Comparison of ENCODE assay signal across 8 cellular contexts in the genomic region with DNA sequence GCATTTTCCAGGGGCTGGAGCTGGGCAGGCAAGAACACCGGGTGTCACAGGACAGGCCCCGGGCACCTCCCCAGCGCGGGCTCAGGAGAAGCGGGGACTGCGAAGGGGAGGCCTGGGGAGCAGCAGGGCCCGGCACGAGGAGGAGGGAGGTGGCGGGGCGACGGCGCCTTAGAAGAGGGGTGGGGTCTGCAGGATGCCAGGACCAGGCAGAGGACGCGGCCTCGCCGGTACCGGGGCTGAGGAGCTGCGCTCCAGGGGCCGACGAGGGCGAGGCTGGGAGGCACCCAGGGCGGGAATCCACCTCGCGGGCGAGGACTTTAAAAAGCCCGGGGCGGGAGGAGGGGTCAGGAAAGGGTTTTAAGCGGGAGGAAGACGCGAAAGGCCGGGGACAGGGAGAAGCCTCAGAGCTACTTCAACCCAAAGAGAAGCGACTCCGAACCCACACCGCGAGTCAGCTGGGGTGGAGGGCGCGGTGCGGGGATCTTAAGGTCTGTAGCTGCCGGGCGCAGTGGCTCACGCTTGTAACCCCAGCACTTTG. TPM values are rescaled to one million over a fixed set of nuclear protein-coding genes. Genes with fewer than 3 reads are reported as not detected.
DNase-seq lines count a peak whose midpoint lies in the region; ATAC-seq, FAIRE-seq and TF ChIP-seq lines count a peak whose summit lies in the region.

No MANE protein-coding gene starts in this region.

- intact Hi-C loops in breast epithelium (cut with DNase I; ENCODE audit: low total_unique reads): no loop called here
- intact Hi-C loops in MCF 10A (cut with micrococcal nuclease): no loop called here

- peak; percentile 51 for ATAC-seq in stimulated activated memory B cell treated with anti-CD40 and anti-IgM and Interleukin-4, amounts not matched to agents 10 μg/mL and 1 μg/mL and 100 μg/mL, for 72 hours

- H3K9me3 Mint-ChIP-seq in MCF 10A (ENCODE audit: unreplicated experiment) (peaks cover 36% of the 10 kb centered on the region), endothelial cell (ENCODE audit: unreplicated experiment) (peaks cover 4% of the 10 kb centered on the region), mesothelial cell of epicardium (peaks cover 12% of the 10 kb centered on the region)
- H3K9me3 Mint-ChIP-seq in activated CD4-positive, alpha-beta T cell treated with anti-CD3 and anti-CD28 coated beads, Interleukin-2, amount 10 ng/mL, durations not matched to agents 7 days and 5 days: peaks cover 48% of the 10 kb centered on the region
- peaks cover 28% of the 10 kb centered on the region for H3K9me3 Mint-ChIP-seq in stimulated activated memory B cell treated with anti-CD40 and anti-IgM and Interleukin-4, amounts not matched to agents 10 μg/mL and 1 μg/mL and 100 μg/mL, for 72 hours

- H3K9me3 ChIP-seq in breast epithelium: peaks cover 18 to 25% of the 10 kb centered on the region in 2 donors

- CTCF ChIA-PET in MCF 10A (lab: Yijun Ruan, JAX): no interaction called here
- CTCF ChIA-PET in activated CD4-positive, alpha-beta T cell treated with anti-CD3 and anti-CD28 coated beads, Interleukin-2, amount 10 ng/mL, durations not matched to agents 7 days and 5 days (lab: Charles Lee): interaction anchor here (1.0 kb wide), 1 partner anchor 164 kb away, joined by 3 read pairs; no protein-coding TSS in a partner anchor

- H3K4me3 Mint-ChIP-seq in MCF 10A (ENCODE audit: unreplicated experiment) (no peak overlapping the region), endothelial cell (ENCODE audit: unreplicated experiment) (peak overlapping the region; percentile 90), mesothelial cell of epicardium (peak overlapping the region; percentile 72)
- peak overlapping the region; percentile 81 for H3K4me3 Mint-ChIP-seq in activated CD4-positive, alpha-beta T cell treated with anti-CD3 and anti-CD28 coated beads, Interleukin-2, amount 10 ng/mL, durations not matched to agents 7 days and 5 days
- H3K4me3 Mint-ChIP-seq in stimulated activated memory B cell treated with anti-CD40 and anti-IgM and Interleukin-4, amounts not matched to agents 10 μg/mL and 1 μg/mL and 100 μg/mL, for 72 hours: peak overlapping the region; percentile 94

- POLR2A ChIA-PET in MCF 10A (lab: Yijun Ruan, JAX): no interaction called here
- POLR2A ChIA-PET in activated CD4-positive, alpha-beta T cell treated with anti-CD3 and anti-CD28 coated beads, Interleukin-2, amount 10 ng/mL, durations not matched to agents 7 days and 5 days (lab: Charles Lee): no interaction called here

- no TSS peak for BruUV-seq in MCF 10A (replicated peaks; lab: Mats Ljungman, UMichigan)

- peak; percentile 18 to 52 for DNase-seq in breast epithelium (ENCODE audit: low spot score in 2 of 2)
- no peak for DNase-seq in MCF 10A (ENCODE audit: unreplicated experiment)
- DNase-seq in activated CD4-positive, alpha-beta T cell treated with anti-CD3 and anti-CD28 coated beads, Interleukin-2, amount 10 ng/mL, durations not matched to agents 7 days and 5 days: peak; percentile 40
- DNase-seq in endothelial cell (ENCODE audit: low spot score): peak; percentile 42
- peak; percentile 22 to 62 for DNase-seq in mesothelial cell of epicardium (ENCODE audit: low spot score in 2 of 2, unreplicated experiment in 2 of 2)
- DNase-seq in frontal cortex (ENCODE audit: low spot score in 2 of 2): no peak
- DNase-seq in cortex of kidney (lab: John Stamatoyannopoulos, UW): no peak

- no peak overlapping the region for H3K27ac Mint-ChIP-seq in MCF 10A (ENCODE audit: low read depth, unreplicated experiment)
- H3K27ac Mint-ChIP-seq in activated CD4-positive, alpha-beta T cell treated with anti-CD3 and anti-CD28 coated beads, Interleukin-2, amount 10 ng/mL, durations not matched to agents 7 days and 5 days: peak overlapping the region; percentile 90
- H3K27ac Mint-ChIP-seq in endothelial cell (ENCODE audit: unreplicated experiment): no peak overlapping the region
- peak overlapping the region; percentile 67 for H3K27ac Mint-ChIP-seq in mesothelial cell of epicardium
- H3K27ac Mint-ChIP-seq in stimulated activated memory B cell treated with anti-CD40 and anti-IgM and Interleukin-4, amounts not matched to agents 10 μg/mL and 1 μg/mL and 100 μg/mL, for 72 hours: peak overlapping the region; percentile 30

- H3K27ac ChIP-seq in breast epithelium: peak overlapping the region; percentile 68 to 73

- H3K4me1 ChIP-seq in breast epithelium: no peaks in the 10 kb centered on the region

- H3K36me3 ChIP-seq in breast epithelium: no peaks in the 10 kb centered on the region

- H3K27me3 ChIP-seq in breast epithelium: no peaks in the 10 kb centered on the region

- TF ChIP-seq CTCF in breast epithelium (IDR thresholded peaks at IDR 0.05) (no peak), MCF 10A (IDR thresholded peaks at IDR 0.05; ENCODE audit: unreplicated experiment) (no peak), endothelial cell (IDR thresholded peaks at IDR 0.05; ENCODE audit: unreplicated experiment) (no peak), mesothelial cell of epicardium (IDR thresholded peaks at IDR 0.05; ENCODE audit: unreplicated experiment) (no peak)

- FAIRE-seq in frontal cortex (lab: Jason Lieb, UNC): no peak

- H3K36me3 Mint-ChIP-seq in MCF 10A (ENCODE audit: insufficient read depth, unreplicated experiment) (no peaks in the 10 kb centered on the region), endothelial cell (ENCODE audit: low read depth, unreplicated experiment) (peaks cover 27% of the 10 kb centered on the region), mesothelial cell of epicardium (peaks cover 23% of the 10 kb centered on the region)
- H3K36me3 Mint-ChIP-seq in activated CD4-positive, alpha-beta T cell treated with anti-CD3 and anti-CD28 coated beads, Interleukin-2, amount 10 ng/mL, durations not matched to agents 7 days and 5 days (ENCODE audit: low read depth): peaks cover 44% of the 10 kb centered on the region
- H3K36me3 Mint-ChIP-seq in stimulated activated memory B cell treated with anti-CD40 and anti-IgM and Interleukin-4, amounts not matched to agents 10 μg/mL and 1 μg/mL and 100 μg/mL, for 72 hours: peaks cover 55% of the 10 kb centered on the region

- H3K27me3 Mint-ChIP-seq in MCF 10A (ENCODE audit: insufficient read depth, unreplicated experiment): no peaks in the 10 kb centered on the region
- no peaks in the 10 kb centered on the region for H3K27me3 Mint-ChIP-seq in activated CD4-positive, alpha-beta T cell treated with anti-CD3 and anti-CD28 coated beads, Interleukin-2, amount 10 ng/mL, durations not matched to agents 7 days and 5 days
- peaks cover 14% of the 10 kb centered on the region for H3K27me3 Mint-ChIP-seq in endothelial cell (ENCODE audit: unreplicated experiment)
- no peaks in the 10 kb centered on the region for H3K27me3 Mint-ChIP-seq in mesothelial cell of epicardium (ENCODE audit: low read depth)
- H3K27me3 Mint-ChIP-seq in stimulated activated memory B cell treated with anti-CD40 and anti-IgM and Interleukin-4, amounts not matched to agents 10 μg/mL and 1 μg/mL and 100 μg/mL, for 72 hours: no peaks in the 10 kb centered on the region

- peak overlapping the region; percentile 56 to 76 (median 64) for H3K4me3 ChIP-seq in breast epithelium

- no peak for TF ChIP-seq POLR2A in breast epithelium (IDR thresholded peaks at IDR 0.05)

- no peaks in the 10 kb centered on the region for H3K4me1 Mint-ChIP-seq in MCF 10A (ENCODE audit: insufficient read depth, unreplicated experiment)
- H3K4me1 Mint-ChIP-seq in activated CD4-positive, alpha-beta T cell treated with anti-CD3 and anti-CD28 coated beads, Interleukin-2, amount 10 ng/mL, durations not matched to agents 7 days and 5 days: peaks cover 23% of the 10 kb centered on the region
- H3K4me1 Mint-ChIP-seq in endothelial cell (ENCODE audit: unreplicated experiment): peaks cover 23% of the 10 kb centered on the region
- peaks cover 15% of the 10 kb centered on the region for H3K4me1 Mint-ChIP-seq in mesothelial cell of epicardium
- H3K4me1 Mint-ChIP-seq in stimulated activated memory B cell treated with anti-CD40 and anti-IgM and Interleukin-4, amounts not matched to agents 10 μg/mL and 1 μg/mL and 100 μg/mL, for 72 hours: peaks cover 24% of the 10 kb centered on the region

RNA-seq across cellular contexts. Expression of gene ZNF347, which starts 0.7 kb away (rescaled TPM):
- 10 to 100 TPM in 2 of 3 donors, 1 to 10 TPM in 1; 6.9 to 19.2 (median 13.4) TPM for total RNA-seq in breast epithelium
- total RNA-seq in MCF 10A (2022): not detected in 2 replicates
- 10 to 100 TPM; 11.7 to 12.3 TPM for total RNA-seq in activated CD4-positive, alpha-beta T cell treated with anti-CD3 and anti-CD28 coated beads, Interleukin-2, amount 10 ng/mL, durations not matched to agents 7 days and 5 days
- total RNA-seq in endothelial cell (ENCODE audit: unreplicated experiment): 14.9 TPM
- 12.1 to 15.6 TPM (median 14.8 TPM) in 3 replicates for total RNA-seq in mesothelial cell of epicardium
- total RNA-seq in frontal cortex: 24.5 TPM

RNA-seq across cellular contexts. Expression of gene ZNF415, which starts 25.5 kb away (rescaled TPM):
- total RNA-seq in breast epithelium (10 to 100 TPM in 2 of 3 donors, 1 to 10 TPM in 1; 4.3 to 17.7 (median 14.1) TPM), MCF 10A (2022) (not detected in 2 replicates), endothelial cell (ENCODE audit: unreplicated experiment) (8.7 TPM), mesothelial cell of epicardium (13.1 to 15.6 TPM (median 13.8 TPM) in 3 replicates), frontal cortex (23.6 TPM)
- total RNA-seq in activated CD4-positive, alpha-beta T cell treated with anti-CD3 and anti-CD28 coated beads, Interleukin-2, amount 10 ng/mL, durations not matched to agents 7 days and 5 days: 1 to 10 TPM; 1.3 to 1.9 TPM

RNA-seq across cellular contexts. Expression of gene ZNF665, which starts 35.0 kb away (rescaled TPM):
- total RNA-seq in breast epithelium (1 to 10 TPM; 2.9 to 8.6 (median 5.8) TPM), MCF 10A (2022) (not detected in 2 replicates), endothelial cell (ENCODE audit: unreplicated experiment) (3.8 TPM), mesothelial cell of epicardium (8.8 to 9.8 TPM (median 8.9 TPM) in 3 replicates), frontal cortex (6.1 TPM)
- total RNA-seq in activated CD4-positive, alpha-beta T cell treated with anti-CD3 and anti-CD28 coated beads, Interleukin-2, amount 10 ng/mL, durations not matched to agents 7 days and 5 days: 1 to 10 TPM; 4.0 to 5.0 TPM

RNA-seq across cellular contexts. Expression of gene ZNF160, which starts 55.0 kb away (rescaled TPM):
- total RNA-seq in breast epithelium (10 to 100 TPM; 34.9 to 87.2 (median 52.8) TPM), MCF 10A (2022) (16.5 and 20.3 TPM in 2 replicates), endothelial cell (ENCODE audit: unreplicated experiment) (36.3 TPM), mesothelial cell of epicardium (67.8 to 71.0 TPM (median 68.3 TPM) in 3 replicates), frontal cortex (26.5 TPM)
- 10 to 100 TPM; 40.2 to 42.9 TPM for total RNA-seq in activated CD4-positive, alpha-beta T cell treated with anti-CD3 and anti-CD28 coated beads, Interleukin-2, amount 10 ng/mL, durations not matched to agents 7 days and 5 days

Comparison
In these comparisons a context has a peak if more than half of its experiments do, and no peak if none do; other contexts are left out.
1. DNase-seq: peak in breast epithelium (2 of 2), activated CD4-positive, alpha-beta T cell treated with anti-CD3 and anti-CD28 coated beads, Interleukin-2, amount 10 ng/mL, durations not matched to agents 7 days and 5 days (single experiment), endothelial cell (single experiment) and mesothelial cell of epicardium (2 of 2); none in MCF 10A (single experiment), frontal cortex (0 of 2) and cortex of kidney (single experiment).
2. H3K27ac Mint-ChIP-seq: peak in activated CD4-positive, alpha-beta T cell treated with anti-CD3 and anti-CD28 coated beads, Interleukin-2, amount 10 ng/mL, durations not matched to agents 7 days and 5 days (single experiment), mesothelial cell of epicardium (single experiment) and stimulated activated memory B cell treated with anti-CD40 and anti-IgM and Interleukin-4, amounts not matched to agents 10 μg/mL and 1 μg/mL and 100 μg/mL, for 72 hours (single experiment); none in MCF 10A (single experiment) and endothelial cell (single experiment).